ENCODE assay signal across 1 cellular context in the genomic region with DNA sequence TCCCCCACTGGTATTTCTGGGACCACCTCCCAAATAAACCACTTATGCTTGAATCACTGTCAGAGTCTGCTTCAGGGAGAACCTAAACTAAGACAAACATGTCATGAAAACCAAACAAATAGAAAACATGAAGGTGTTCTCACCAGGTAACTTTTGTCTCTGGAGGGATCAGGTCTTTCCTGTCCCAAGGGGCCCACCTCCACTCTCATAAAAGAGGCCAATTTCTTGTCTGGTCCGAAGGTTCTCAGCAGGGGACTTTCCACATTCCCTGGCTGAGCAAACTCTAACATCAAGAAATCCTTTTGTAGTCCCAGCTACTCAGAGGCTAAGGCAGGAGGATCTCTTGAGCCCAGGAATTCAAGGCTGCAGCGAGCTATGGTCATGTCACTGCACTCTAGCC.
TF ChIP-seq lines count a peak whose summit lies in the region.

No MANE protein-coding gene starts in this region.

TF ChIP-seq in GM12878, 131 proteins besides CTCF, POLR2A, EP300 and RAD21 (continued from another document):
- TF ChIP-seq CUX1 (IDR thresholded peaks at IDR 0.05; ENCODE audit: insufficient replicate concordance, low read depth, low read length) (peak; percentile 64), TCF12 (IDR thresholded peaks at IDR 0.05; ENCODE audit: low read depth, low read length) (0 out of 2 replicates have a peak, but pooled peaks have one; percentile 36), RAD51 (IDR thresholded peaks at IDR 0.05) (no peak), TCF3 (IDR thresholded peaks at IDR 0.05; ENCODE audit: borderline replicate concordance, insufficient read depth, low read depth, low read length) (no peak), NBN (IDR thresholded peaks at IDR 0.05) (no peak), ZNF384 (IDR thresholded peaks at IDR 0.05; ENCODE audit: borderline replicate concordance, low read depth, low read length) (no peak), IKZF1 (conservative IDR thresholded peaks at IDR 0.05) (0 out of 2 replicates have a peak, but pooled peaks have one; percentile 10)
- TF ChIP-seq, protein P1, sequence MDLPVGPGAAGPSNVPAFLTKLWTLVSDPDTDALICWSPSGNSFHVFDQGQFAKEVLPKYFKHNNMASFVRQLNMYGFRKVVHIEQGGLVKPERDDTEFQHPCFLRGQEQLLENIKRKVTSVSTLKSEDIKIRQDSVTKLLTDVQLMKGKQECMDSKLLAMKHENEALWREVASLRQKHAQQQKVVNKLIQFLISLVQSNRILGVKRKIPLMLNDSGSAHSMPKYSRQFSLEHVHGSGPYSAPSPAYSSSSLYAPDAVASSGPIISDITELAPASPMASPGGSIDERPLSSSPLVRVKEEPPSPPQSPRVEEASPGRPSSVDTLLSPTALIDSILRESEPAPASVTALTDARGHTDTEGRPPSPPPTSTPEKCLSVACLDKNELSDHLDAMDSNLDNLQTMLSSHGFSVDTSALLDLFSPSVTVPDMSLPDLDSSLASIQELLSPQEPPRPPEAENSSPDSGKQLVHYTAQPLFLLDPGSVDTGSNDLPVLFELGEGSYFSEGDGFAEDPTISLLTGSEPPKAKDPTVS (IDR thresholded peaks at IDR 0.05; ENCODE audit: low read depth, low read length): no peak
TF ChIP-seq in GM12878: peak in this region for 4.
